In genomic region chr17:39195568-39196160, GRCh38 we compare ENCODE assay signal across 12 cellular contexts. TPM values are rescaled to one million over a fixed set of nuclear protein-coding genes. Genes with fewer than 3 reads are reported as not detected.
DNase-seq lines count a peak whose midpoint lies in the region; ATAC-seq and TF ChIP-seq lines count a peak whose summit lies in the region.
"Had no signal": no experiment of that assay in that cellular context is flagged by ENCODE, and none has a peak within 500 bp of the region (broad histone marks: within the 10 kb centered on the region; RNA-seq: fewer than 3 reads in every experiment).

No MANE protein-coding gene starts in this region.

- no peaks in the 10 kb centered on the region for H3K9me3 ChIP-seq in gastroesophageal sphincter

- peaks cover 60% of the 10 kb centered on the region for H3K4me1 Mint-ChIP-seq in stimulated activated naive CD8-positive, alpha-beta T cell treated with anti-CD3 and anti-CD28 coated beads, Interleukin-15, amount 100 ng/mL, for 72 hours

- H3K27me3 ChIP-seq in gastroesophageal sphincter = no peaks in the 10 kb centered on the region

- TF ChIP-seq POLR2A in gastroesophageal sphincter (IDR thresholded peaks at IDR 0.05) = no peak

- no peak for ATAC-seq in gastroesophageal sphincter
- ATAC-seq in stimulated activated naive CD8-positive, alpha-beta T cell treated with anti-CD3 and anti-CD28 coated beads, Interleukin-15, amount 100 ng/mL, for 72 hours = no peak
- no peak for ATAC-seq in HG02642 (IDR thresholded peaks at IDR 0.05; ENCODE audit: poor library complexity, unreplicated experiment)

- no peak overlapping the region for H3K27ac Mint-ChIP-seq in stimulated activated naive CD8-positive, alpha-beta T cell treated with anti-CD3 and anti-CD28 coated beads, Interleukin-15, amount 100 ng/mL, for 72 hours

- H3K9me3 Mint-ChIP-seq in stimulated activated naive CD8-positive, alpha-beta T cell treated with anti-CD3 and anti-CD28 coated beads, Interleukin-15, amount 100 ng/mL, for 72 hours = no peaks in the 10 kb centered on the region

- peaks cover 0 to 62% (median 15%) of the 10 kb centered on the region in 3 donors for H3K4me1 ChIP-seq in gastroesophageal sphincter

- WGBS in gastroesophageal sphincter (ENCODE audit: low coverage in 1 of 2), 2 donors = 50 to 54% methylated on average over 2 to 6 of the region's 8 CpGs

- TF ChIP-seq CTCF in WI38 (IDR thresholded peaks at IDR 0.05; ENCODE audit: low read depth, low read length) = no peak
- no peak for TF ChIP-seq CTCF in gastroesophageal sphincter (IDR thresholded peaks at IDR 0.05)

- no peaks in the 10 kb centered on the region for H3K27me3 Mint-ChIP-seq in stimulated activated naive CD8-positive, alpha-beta T cell treated with anti-CD3 and anti-CD28 coated beads, Interleukin-15, amount 100 ng/mL, for 72 hours

- TF ChIP-seq EP300 in gastroesophageal sphincter (IDR thresholded peaks at IDR 0.05) = no peak

- DNase-seq in DMS79 treated with DMSO at 0.1 percent for 48 hours (lab: John Stamatoyannopoulos, UW) (peak; percentile 15), DMS79 (lab: John Stamatoyannopoulos, UW) (no peak), COR-L47 (lab: John Stamatoyannopoulos, UW) (no peak), NCI-H2171 (lab: John Stamatoyannopoulos, UW) (no peak)
- no peak for DNase-seq in stimulated activated naive CD8-positive, alpha-beta T cell treated with anti-CD3 and anti-CD28 coated beads, Interleukin-15, amount 100 ng/mL, for 72 hours
- DNase-seq: HCEC 1CT, NCI-H2171 treated with DMSO at 0.1 percent for 48 hours had no signal

- peak overlapping the region in 3 of 4 donors; percentile 64 to 95 (median 89) for H3K27ac ChIP-seq in gastroesophageal sphincter
- H3K27ac ChIP-seq: 22Rv1 had no signal

- H3K4me3 Mint-ChIP-seq in stimulated activated naive CD8-positive, alpha-beta T cell treated with anti-CD3 and anti-CD28 coated beads, Interleukin-15, amount 100 ng/mL, for 72 hours = peak overlapping the region; percentile 67 to 68

- H3K36me3 ChIP-seq in gastroesophageal sphincter = peaks cover 0 to 38% of the 10 kb centered on the region in 2 donors

- H3K4me3 ChIP-seq in WI38 (ENCODE audit: low read depth, low read length) (peak overlapping the region; percentile 66; the same call in 1 of the 2 replicates), gastroesophageal sphincter (peak overlapping the region in 1 of 2 donors; percentile 70)

RNA-seq across cellular contexts. Expression of gene CACNB1, which starts 1.8 kb away (rescaled TPM):
- total RNA-seq in gastroesophageal sphincter = 1 to 10 TPM; 3.6 to 7.9 (median 5.9) TPM

RNA-seq across cellular contexts. Expression of gene RPL19, which starts 4.4 kb away (rescaled TPM):
- 1,000 to 10,000 TPM; 1,562 to 3,160 (median 2,477) TPM for total RNA-seq in gastroesophageal sphincter

RNA-seq across cellular contexts. Expression of gene ARL5C, which starts 29.7 kb away (rescaled TPM):
- not detected for total RNA-seq in gastroesophageal sphincter
- total RNA-seq: lung microvascular endothelial cell had no signal

RNA-seq across cellular contexts. Expression of gene STAC2, which starts 30.1 kb away (rescaled TPM):
- total RNA-seq in gastroesophageal sphincter = under 1 TPM in 2 of 4 donors, not detected in 2; 0.13 to 0.57 TPM
- total RNA-seq: lung microvascular endothelial cell had no signal

RNA-seq across cellular contexts. Expression of gene PLXDC1, which starts 44.2 kb away (rescaled TPM):
- 10 to 100 TPM in 3 of 4 donors, 1 to 10 TPM in 1; 5.5 to 21.6 (median 17.4) TPM for total RNA-seq in gastroesophageal sphincter
- total RNA-seq: lung microvascular endothelial cell had no signal
